ENCODE assay signal across 8 cellular contexts in genomic region chr14:64762044-64763034, GRCh38. TPM values are rescaled to one million over a fixed set of nuclear protein-coding genes. Genes with fewer than 3 reads are reported as not detected.
A peak's percentile ranks its signal among the peaks of the same experiment; 100 is the strongest.
DNase-seq lines count a peak whose midpoint lies in the region; ATAC-seq and TF ChIP-seq lines count a peak whose summit lies in the region.

No MANE protein-coding gene starts in this region.

- peaks cover 0 to 12% of the 10 kb centered on the region in 2 donors for H3K27me3 Mint-ChIP-seq in natural killer cell (ENCODE audit: low read depth in 2 of 2)
- peaks cover 0 to 10% of the 10 kb centered on the region in 2 donors for H3K27me3 Mint-ChIP-seq in natural killer cell treated with Interleukin-12 subunit alpha and Interleukin-12 subunit beta and Interleukin-15 and Interleukin-18, amount 100 ng/mL, for 72 hours
- H3K27me3 Mint-ChIP-seq in activated naive CD8-positive, alpha-beta T cell treated with anti-CD3 and anti-CD28 coated beads for 36 hours, result peaks cover 12% of the 10 kb centered on the region
- H3K27me3 Mint-ChIP-seq in H9 (ENCODE audit: low read depth), result peaks cover 23% of the 10 kb centered on the region

- H3K27ac Mint-ChIP-seq in natural killer cell, result peak overlapping the region in 1 of 2 donors; percentile 70
- H3K27ac Mint-ChIP-seq in natural killer cell treated with Interleukin-12 subunit alpha and Interleukin-12 subunit beta and Interleukin-15 and Interleukin-18, amount 100 ng/mL, for 72 hours, result no peak overlapping the region
- H3K27ac Mint-ChIP-seq in activated naive CD8-positive, alpha-beta T cell treated with anti-CD3 and anti-CD28 coated beads for 36 hours, result no peak overlapping the region
- no peak overlapping the region for H3K27ac Mint-ChIP-seq in H9

- no peak overlapping the region for H2BK5ac ChIP-seq in H9 (ENCODE audit: insufficient read length, low read length)

- intact Hi-C loops in natural killer cell (cut with micrococcal nuclease), result no loop called here
- intact Hi-C loops in prostate gland (cut with DNase I), result loop anchor here (2.0 kb wide), 1 partner anchor 90 kb away; no protein-coding TSS in a partner anchor

- TF ChIP-seq POLR2A in prostate gland (IDR thresholded peaks at IDR 0.05), result no peak

- H3K27me3 ChIP-seq in prostate gland (replicated peaks; ENCODE audit: insufficient read depth) (no peaks in the 10 kb centered on the region), H9 (ENCODE audit: insufficient read depth, low read length) (no peaks in the 10 kb centered on the region)

- no peak overlapping the region for H2AFZ ChIP-seq in H9 (ENCODE audit: low read length)

- no peak for TF ChIP-seq CTCF in natural killer cell (IDR thresholded peaks at IDR 0.05)
- TF ChIP-seq CTCF in prostate gland (IDR thresholded peaks at IDR 0.05), result peak in 3 of 4 experiments; percentile 1 to 2 (median 2)
- no peak for TF ChIP-seq CTCF in H9 (conservative IDR thresholded peaks at IDR 0.05)

- H4K8ac ChIP-seq in H9 (replicated peaks; ENCODE audit: insufficient read length, low read depth, low read length), result no peak overlapping the region

- H3K9me3 ChIP-seq in prostate gland, result no peaks in the 10 kb centered on the region
- no peaks in the 10 kb centered on the region for H3K9me3 ChIP-seq in H9 (ENCODE audit: control insufficient read depth, low read depth, low read length)

- no peak overlapping the region for H3K18ac ChIP-seq in H9 (ENCODE audit: insufficient read length, low read depth, low read length)

- H3K36me3 Mint-ChIP-seq in natural killer cell, result no peaks in the 10 kb centered on the region
- H3K36me3 Mint-ChIP-seq in natural killer cell treated with Interleukin-12 subunit alpha and Interleukin-12 subunit beta and Interleukin-15 and Interleukin-18, amount 100 ng/mL, for 72 hours, result no peaks in the 10 kb centered on the region
- H3K36me3 Mint-ChIP-seq in activated naive CD8-positive, alpha-beta T cell treated with anti-CD3 and anti-CD28 coated beads for 36 hours, result no peaks in the 10 kb centered on the region
- no peaks in the 10 kb centered on the region; a peak in 1 of 7 replicates for H3K36me3 Mint-ChIP-seq in H9 (ENCODE audit: insufficient read depth in 1 of 3, low read depth in 3 of 3)

- H3K4me3 Mint-ChIP-seq in natural killer cell, result peak overlapping the region; percentile 6
- no peak overlapping the region for H3K4me3 Mint-ChIP-seq in natural killer cell treated with Interleukin-12 subunit alpha and Interleukin-12 subunit beta and Interleukin-15 and Interleukin-18, amount 100 ng/mL, for 72 hours
- H3K4me3 Mint-ChIP-seq in activated naive CD8-positive, alpha-beta T cell treated with anti-CD3 and anti-CD28 coated beads for 36 hours, result no peak overlapping the region
- no peak overlapping the region for H3K4me3 Mint-ChIP-seq in H9

- H3K79me2 ChIP-seq in H9 (ENCODE audit: insufficient read depth, low read length), result no peaks in the 10 kb centered on the region

- H3K14ac ChIP-seq in H9 (ENCODE audit: insufficient read depth, low read length), result no peak overlapping the region

- no peaks in the 10 kb centered on the region for H3K79me1 ChIP-seq in H9 (ENCODE audit: insufficient read depth, low read depth, low read length, poor library complexity, severe bottlenecking)

- H4K20me1 ChIP-seq in H9 (ENCODE audit: control insufficient read depth, insufficient read depth, insufficient read length), result no peaks in the 10 kb centered on the region

- H2AK5ac ChIP-seq in H9 (ENCODE audit: insufficient read length, low read length), result no peak overlapping the region

- H2BK12ac ChIP-seq in H9 (ENCODE audit: insufficient read length, low read depth, low read length), result no peak overlapping the region

- H3T11ph ChIP-seq in H9 (ENCODE audit: low read length), result no peak overlapping the region

- no peak overlapping the region for H3K23ac ChIP-seq in H9 (ENCODE audit: insufficient read length, low read depth, low read length)

- no peak overlapping the region for H4K5ac ChIP-seq in H9 (ENCODE audit: insufficient read length, low read depth, low read length)

- 17% methylated on average over 19 of the region's 19 CpGs for WGBS in prostate gland
- no CpG with 5 or more reads among the region's 19 CpGs for WGBS in H9 (ENCODE audit: extremely low coverage, insufficient read length, low lambda C conversion rate)

- H2BK120ac ChIP-seq in H9 (ENCODE audit: low read depth, low read length, poor library complexity, severe bottlenecking), result no peak overlapping the region

- H2BK20ac ChIP-seq in H9 (ENCODE audit: low read depth, low read length, poor library complexity, severe bottlenecking), result no peak overlapping the region

- no peak overlapping the region for H4K91ac ChIP-seq in H9 (ENCODE audit: insufficient read length, low read depth, low read length)

- H3K4me1 ChIP-seq in prostate gland (replicated peaks) (peaks cover 12% of the 10 kb centered on the region), H9 (ENCODE audit: insufficient read depth, low read length) (peaks cover 5% of the 10 kb centered on the region; the same call in 1 of the 2 replicates)

- no peak overlapping the region for H3K56ac ChIP-seq in H9 (ENCODE audit: insufficient read length, low read depth, low read length)

- no peaks in the 10 kb centered on the region for H3K9me3 Mint-ChIP-seq in natural killer cell
- H3K9me3 Mint-ChIP-seq in natural killer cell treated with Interleukin-12 subunit alpha and Interleukin-12 subunit beta and Interleukin-15 and Interleukin-18, amount 100 ng/mL, for 72 hours, result no peaks in the 10 kb centered on the region
- H3K9me3 Mint-ChIP-seq in activated naive CD8-positive, alpha-beta T cell treated with anti-CD3 and anti-CD28 coated beads for 36 hours, result no peaks in the 10 kb centered on the region
- H3K9me3 Mint-ChIP-seq in H9, result no peaks in the 10 kb centered on the region; a peak in 2 of 5 replicates

- peak overlapping the region; percentile 38 to 54 for H3K27ac ChIP-seq in prostate gland
- no peak overlapping the region for H3K27ac ChIP-seq in H9 (ENCODE audit: insufficient read length, low read depth, low read length)

- no peak for DNase-seq in natural killer cell
- no peak for DNase-seq in natural killer cell treated with Interleukin-12 subunit alpha and Interleukin-12 subunit beta and Interleukin-15 and Interleukin-18, amount 100 ng/mL, for 72 hours (ENCODE audit: low spot score)
- peak; percentile 98 for DNase-seq in NCI-H69 (lab: John Stamatoyannopoulos, UW)
- peak; percentile 30 for DNase-seq in activated naive CD8-positive, alpha-beta T cell treated with anti-CD3 and anti-CD28 coated beads for 36 hours
- DNase-seq in glomerular visceral epithelial cell (ENCODE audit: extremely low spot score), result peak; percentile 95
- DNase-seq in prostate gland (ENCODE audit: low spot score), result peak; percentile 84
- DNase-seq in H9, result no peak

- H3K4ac ChIP-seq in H9 (ENCODE audit: low read depth, low read length), result no peak overlapping the region

- H3K4me3 ChIP-seq in prostate gland, result no peak overlapping the region

- peaks cover 4% of the 10 kb centered on the region for H3K23me2 ChIP-seq in H9 (ENCODE audit: insufficient read length, low read depth, low read length, poor library complexity, severe bottlenecking)

- H3K4me2 ChIP-seq in H9 (ENCODE audit: insufficient read depth, insufficient read length, low read length), result no peak overlapping the region

- no peak for ATAC-seq in natural killer cell
- no peak for ATAC-seq in natural killer cell treated with Interleukin-12 subunit alpha and Interleukin-12 subunit beta and Interleukin-15 and Interleukin-18, amount 100 ng/mL, for 72 hours
- no peak for ATAC-seq in GM19023 (IDR thresholded peaks at IDR 0.05; ENCODE audit: unreplicated experiment)

- no peaks in the 10 kb centered on the region for H3K36me3 ChIP-seq in prostate gland

- H3K4me1 Mint-ChIP-seq in natural killer cell, result peaks cover 57 to 85% of the 10 kb centered on the region in 2 donors
- H3K4me1 Mint-ChIP-seq in natural killer cell treated with Interleukin-12 subunit alpha and Interleukin-12 subunit beta and Interleukin-15 and Interleukin-18, amount 100 ng/mL, for 72 hours (ENCODE audit: low read depth in 2 of 2), result peaks cover 53 to 60% of the 10 kb centered on the region in 2 donors
- peaks cover 4% of the 10 kb centered on the region for H3K4me1 Mint-ChIP-seq in activated naive CD8-positive, alpha-beta T cell treated with anti-CD3 and anti-CD28 coated beads for 36 hours
- H3K4me1 Mint-ChIP-seq in H9, result peaks cover 56 to 74% of the 10 kb centered on the region in 2 experiments

- no peak overlapping the region for H3K9ac ChIP-seq in H9 (ENCODE audit: extremely low read depth, insufficient read length, low read length)

- H2BK15ac ChIP-seq in H9 (ENCODE audit: low read depth, low read length), result no peak overlapping the region

RNA-seq across cellular contexts. Expression of gene PLEKHG3, which starts 58.1 kb away (rescaled TPM):
- total RNA-seq in natural killer cell (100 to 1,000 TPM; 184 to 285 (median 225) TPM), prostate gland (10 to 100 TPM; 57.8 to 69.7 TPM), H9 (2021) (48.5 and 49.5 TPM in 2 replicates)
- total RNA-seq in natural killer cell treated with Interleukin-12 subunit alpha and Interleukin-12 subunit beta and Interleukin-15 and Interleukin-18, amount 100 ng/mL, for 72 hours, result 10 to 100 TPM; 17.1 to 30.3 TPM
- under 1 TPM in 1 of 2 experiments, not detected in 1; 0.12 TPM for total RNA-seq in activated naive CD8-positive, alpha-beta T cell treated with anti-CD3 and anti-CD28 coated beads for 36 hours

Comparison
In these comparisons a context has a peak if more than half of its experiments do, and no peak if none do; other contexts are left out.
1. DNase-seq: peak in NCI-H69 (single experiment), activated naive CD8-positive, alpha-beta T cell treated with anti-CD3 and anti-CD28 coated beads for 36 hours (single experiment), glomerular visceral epithelial cell (single experiment) and prostate gland (single experiment); none in natural killer cell (single experiment), natural killer cell treated with Interleukin-12 subunit alpha and Interleukin-12 subunit beta and Interleukin-15 and Interleukin-18, amount 100 ng/mL, for 72 hours (single experiment) and H9 (single experiment).
2. CTCF ChIP-seq: peak in prostate gland (3 of 4); none in natural killer cell (single experiment) and H9 (single experiment).
3. RNA of gene PLEKHG3, which starts 58.1 kb away (total RNA-seq): 184 to 285 TPM in natural killer cell, 57.8 to 69.7 TPM in prostate gland, 48.5 to 49.5 TPM in H9 and 17.1 to 30.3 TPM in natural killer cell treated with Interleukin-12 subunit alpha and Interleukin-12 subunit beta and Interleukin-15 and Interleukin-18, amount 100 ng/mL, for 72 hours; 0.12 TPM in activated naive CD8-positive, alpha-beta T cell treated with anti-CD3 and anti-CD28 coated beads for 36 hours; every median in the first group is over 10 times any median in the second.